ENCODE assay signal across 10 cellular contexts in genomic region chr19:3775831-3776230, GRCh38. TPM values are rescaled to one million over a fixed set of nuclear protein-coding genes. Genes with fewer than 3 reads are reported as not detected.
"Had no signal": no experiment of that assay in that cellular context is flagged by ENCODE, and none has a peak within 500 bp of the region (broad histone marks: within the 10 kb centered on the region; RNA-seq: fewer than 3 reads in every experiment).

No MANE protein-coding gene starts in this region.

- H2AFZ ChIP-seq: GM23248 had no signal

- H3K4me3 ChIP-seq: GM23248, HAP-1 had no signal

- ATAC-seq: HCT116 had no signal

- H3K36me3 Mint-ChIP-seq: IgD-negative memory B cell had no signal

- H3K9ac ChIP-seq: GM23248 had no signal

- H3K9me3 ChIP-seq: HAP-1 had no signal

- H3K36me3 ChIP-seq: HAP-1 had no signal

- H3K9me3 Mint-ChIP-seq: IgD-negative memory B cell had no signal

- DNase-seq: GM23248, GOT3, HFFc6, KG1 had no signal

- H3K27me3 Mint-ChIP-seq: IgD-negative memory B cell had no signal

- H3K27ac Mint-ChIP-seq: HFFc6, IgD-negative memory B cell had no signal

- H3K4me1 ChIP-seq: HAP-1 had no signal

- H3K27ac ChIP-seq: GM23248 had no signal

- H3K4me3 Mint-ChIP-seq: HFFc6, IgD-negative memory B cell had no signal

- FAIRE-seq: HTR-8/SVneo had no signal

RNA-seq across cellular contexts. Expression of gene RAX2, which starts 3.8 kb away (rescaled TPM):
- total RNA-seq: GM23248, H4, HFFc6, HT-29 had no signal
- polyA plus RNA-seq: GM23248, IgD-negative memory B cell had no signal

RNA-seq across cellular contexts. Expression of gene MATK, which starts 10.3 kb away (rescaled TPM):
- total RNA-seq: GM23248, HFFc6 had no signal
- polyA plus RNA-seq: GM23248 had no signal
